ENCODE assay signal across 16 cellular contexts in the genomic region with DNA sequence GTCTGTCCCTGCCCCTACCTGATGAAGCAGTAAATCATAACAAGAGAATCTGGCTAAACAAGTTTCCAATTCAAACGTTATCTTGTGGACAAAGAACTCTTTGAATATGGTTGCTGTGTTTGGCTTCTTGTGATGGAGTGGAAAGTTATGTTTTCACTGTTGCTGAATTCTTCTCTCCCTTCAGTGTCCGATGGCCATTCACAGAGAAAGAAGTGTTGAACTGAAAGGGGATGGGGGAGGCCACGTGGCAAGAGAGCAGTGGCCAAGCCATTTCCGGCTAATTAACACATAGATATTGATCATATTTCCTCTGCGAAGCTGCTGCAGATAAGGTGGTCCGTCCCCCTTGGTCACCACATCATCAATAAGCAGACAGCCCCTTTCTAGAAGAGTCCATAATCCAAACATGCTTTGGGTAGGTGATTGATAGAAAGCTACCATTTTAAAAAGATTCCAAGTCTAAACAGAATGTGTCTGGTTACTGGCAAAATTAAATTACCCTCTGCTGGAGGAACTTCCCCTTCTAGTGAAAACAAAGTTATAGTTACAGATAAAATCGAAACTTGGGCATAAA. TPM values are rescaled to one million over a fixed set of nuclear protein-coding genes. Genes with fewer than 3 reads are reported as not detected.
A peak's percentile ranks its signal among the peaks of the same experiment; 100 is the strongest.
DNase-seq lines count a peak whose midpoint lies in the region; ATAC-seq and TF ChIP-seq lines count a peak whose summit lies in the region.
"Had no signal": no experiment of that assay in that cellular context is flagged by ENCODE, and none has a peak within 500 bp of the region (broad histone marks: within the 10 kb centered on the region; RNA-seq: fewer than 3 reads in every experiment).

No MANE protein-coding gene starts in this region.

- DNase-seq in NOMO-1 (lab: John Stamatoyannopoulos, UW; ENCODE audit: unreplicated experiment in 2 of 2) (peak; percentile 30 to 39), NOMO-1 treated with dmso at 0.1 percent for 144 hours (lab: John Stamatoyannopoulos, UW; ENCODE audit: unreplicated experiment) (no peak), RWPE1 (ENCODE audit: low spot score) (peak; percentile 31), foreskin keratinocyte (peak; percentile 59 to 81), type B pancreatic cell (ENCODE audit: extremely low spot score, unreplicated experiment) (no peak), NCI-H187 treated with DMSO at 0.1 percent for 48 hours (lab: John Stamatoyannopoulos, UW) (no peak)
- DNase-seq: activated CD4-positive, CD25-positive, alpha-beta regulatory T cell treated with anti-CD3 and anti-CD28 coated beads, Interleukin-2, amount 50 U/mL, for 72 hours; activated naive CD4-positive, alpha-beta T cell; CD8-positive, alpha-beta T cell; esophagus squamous epithelium; left colon; MM.1S; NCI-H2171 had no signal

- H3K27me3 Mint-ChIP-seq in type B pancreatic cell, result no peaks in the 10 kb centered on the region

- peak overlapping the region; percentile 88 for H3K27ac Mint-ChIP-seq in type B pancreatic cell
- H3K27ac Mint-ChIP-seq: CD8-positive, alpha-beta T cell had no signal

- no peaks in the 10 kb centered on the region for H3K27me3 ChIP-seq in foreskin keratinocyte
- H3K27me3 ChIP-seq: ascending aorta, esophagus squamous epithelium had no signal

- ATAC-seq in foreskin keratinocyte (peak; percentile 56), GM21529 (IDR thresholded peaks at IDR 0.05; ENCODE audit: unreplicated experiment) (no peak), GM21825 (IDR thresholded peaks at IDR 0.05; ENCODE audit: unreplicated experiment) (no peak)
- ATAC-seq: CD8-positive, alpha-beta T cell; left colon had no signal

- H3K4me1 ChIP-seq in foreskin keratinocyte, result peaks cover 20% of the 10 kb centered on the region
- H3K4me1 ChIP-seq: ascending aorta had no signal

- POLR2A ChIA-PET in RWPE1 (lab: Yijun Ruan, JAX; ENCODE audit: low non-redundant PET), result no interaction called here

- H3K27ac ChIP-seq in RWPE1, result no peak overlapping the region
- peak overlapping the region; percentile 78 for H3K27ac ChIP-seq in foreskin keratinocyte
- H3K27ac ChIP-seq: ascending aorta, esophagus squamous epithelium had no signal

- peak overlapping the region; percentile 47 for H3K4me3 Mint-ChIP-seq in type B pancreatic cell
- H3K4me3 Mint-ChIP-seq: CD8-positive, alpha-beta T cell had no signal

- TF ChIP-seq CTCF in RWPE1 (conservative IDR thresholded peaks at IDR 0.05; ENCODE audit: low read depth), result no peak
- TF ChIP-seq CTCF in foreskin keratinocyte (conservative IDR thresholded peaks at IDR 0.05), result no peak
- no peak for TF ChIP-seq CTCF in type B pancreatic cell (conservative IDR thresholded peaks at IDR 0.05)

- peaks cover 52% of the 10 kb centered on the region for H3K4me1 Mint-ChIP-seq in type B pancreatic cell (ENCODE audit: unreplicated experiment)

- H3K9me3 Mint-ChIP-seq in type B pancreatic cell, result peaks cover 9% of the 10 kb centered on the region
- H3K9me3 Mint-ChIP-seq: CD8-positive, alpha-beta T cell had no signal

- no peaks in the 10 kb centered on the region for H3K36me3 Mint-ChIP-seq in type B pancreatic cell
- H3K36me3 Mint-ChIP-seq: CD8-positive, alpha-beta T cell had no signal

- CTCF ChIA-PET in RWPE1 (lab: Yijun Ruan, JAX), result no interaction called here

RNA-seq across cellular contexts. Expression of gene FZD7, which starts 36.9 kb away (rescaled TPM):
- total RNA-seq in foreskin keratinocyte (2.5 TPM in 2 replicates), type B pancreatic cell (ENCODE audit: low replicate concordance) (50.0 and 68.6 TPM in 2 replicates)
- 1.2 and 1.3 TPM in 2 replicates for polyA plus RNA-seq in foreskin keratinocyte

Comparison
In these comparisons a context has a peak if more than half of its experiments do, and no peak if none do; other contexts are left out.
1. DNase-seq: peak in NOMO-1 (2 of 2), RWPE1 (single experiment) and foreskin keratinocyte (2 of 2); none in NOMO-1 treated with dmso at 0.1 percent for 144 hours (single experiment), type B pancreatic cell (single experiment) and NCI-H187 treated with DMSO at 0.1 percent for 48 hours (single experiment).
2. RNA of gene FZD7, which starts 36.9 kb away (total RNA-seq): 50.0 to 68.6 TPM in type B pancreatic cell; 2.5 TPM in foreskin keratinocyte; every median in the first group is over 10 times any median in the second.